In genomic region chr1:201154389-201155165, GRCh38 we compare ENCODE assay signal across 8 cellular contexts. TPM values are rescaled to one million over a fixed set of nuclear protein-coding genes. Genes with fewer than 3 reads are reported as not detected.
A peak's percentile ranks its signal among the peaks of the same experiment; 100 is the strongest.
DNase-seq lines count a peak whose midpoint lies in the region; ATAC-seq and TF ChIP-seq lines count a peak whose summit lies in the region.

TMEM9 (minus strand) TSS chr1:201154474; CDS start chr1:201153923, 551 bp downstream.

- H3K36me3 ChIP-seq in kidney epithelial cell (ENCODE audit: control insufficient read depth, insufficient read depth, low read length) = no peaks in the 10 kb centered on the region

- TF ChIP-seq CTCF in AG10803 (conservative IDR thresholded peaks at IDR 0.05; ENCODE audit: low read length) (no peak), chondrocyte (IDR thresholded peaks at IDR 0.05) (no peak), kidney epithelial cell (IDR thresholded peaks at IDR 0.05; ENCODE audit: insufficient read depth, low read length, poor library complexity, severe bottlenecking) (no peak)

- peak within 1 kb of the TSS; percentile 85 for H3K27ac Mint-ChIP-seq in activated CD4-positive, alpha-beta T cell treated with anti-CD3 and anti-CD28 coated beads for 36 hours
- peak within 1 kb of the TSS; percentile 69 for H3K27ac Mint-ChIP-seq in chondrocyte (ENCODE audit: unreplicated experiment)

- peaks cover 4% of the 10 kb centered on the region for H3K27me3 Mint-ChIP-seq in activated CD4-positive, alpha-beta T cell treated with anti-CD3 and anti-CD28 coated beads for 36 hours
- H3K27me3 Mint-ChIP-seq in chondrocyte (ENCODE audit: low read depth) = no peaks in the 10 kb centered on the region

- peak; percentile 91 for DNase-seq in AG10803 (ENCODE audit: low read depth)
- peak; percentile 52 for DNase-seq in NCI-H524 treated with DMSO at 0.1 percent for 48 hours (lab: John Stamatoyannopoulos, UW)
- DNase-seq in activated CD4-positive, alpha-beta T cell treated with anti-CD3 and anti-CD28 coated beads for 36 hours = peak; percentile 99
- DNase-seq in chondrocyte (ENCODE audit: low spot score) = no peak
- peak; percentile 65 for DNase-seq in kidney epithelial cell (ENCODE audit: low read depth)
- peak; percentile 98 for DNase-seq in stimulated activated CD4-positive, alpha-beta T cell treated with anti-CD3 and anti-CD28 coated beads, Interleukin-15, amount 100 ng/mL, for 24 hours

- POLR2A ChIA-PET in activated CD4-positive, alpha-beta T cell treated with anti-CD3 and anti-CD28 coated beads for 36 hours (lab: Charles Lee) = interaction anchor here (0.6 to 1.9 kb wide), 3 partner anchors 16 to 533 kb away, joined by 3 to 20 read pairs (median 6); no protein-coding TSS in a partner anchor

- no peaks in the 10 kb centered on the region for H3K9me3 Mint-ChIP-seq in activated CD4-positive, alpha-beta T cell treated with anti-CD3 and anti-CD28 coated beads for 36 hours (ENCODE audit: low read depth)
- H3K9me3 Mint-ChIP-seq in chondrocyte (ENCODE audit: low read depth) = no peaks in the 10 kb centered on the region

- peak; percentile 96 for ATAC-seq in GM19324 (IDR thresholded peaks at IDR 0.05; ENCODE audit: low FRiP score, unreplicated experiment)
- peak; percentile 98 for ATAC-seq in HG03460 (IDR thresholded peaks at IDR 0.05; ENCODE audit: unreplicated experiment)
- ATAC-seq in activated CD4-positive, alpha-beta T cell treated with anti-CD3 and anti-CD28 coated beads for 36 hours = peak; percentile 96

- CTCF ChIA-PET in activated CD4-positive, alpha-beta T cell treated with anti-CD3 and anti-CD28 coated beads for 36 hours (lab: Charles Lee) = interaction anchor here (0.7 to 4.5 kb wide), 6 partner anchors 10 to 68 kb away, joined by 3 to 34 read pairs (median 4); no protein-coding TSS in a partner anchor

- H3K4me3 ChIP-seq in AG10803 (ENCODE audit: low read length) (peak within 1 kb of the TSS; percentile 83), kidney epithelial cell (ENCODE audit: low read depth, low read length) (peak within 1 kb of the TSS; percentile 87)

- peaks cover 4% of the 10 kb centered on the region for H3K36me3 Mint-ChIP-seq in activated CD4-positive, alpha-beta T cell treated with anti-CD3 and anti-CD28 coated beads for 36 hours (ENCODE audit: low read depth)
- H3K36me3 Mint-ChIP-seq in chondrocyte (ENCODE audit: low read depth) = peaks cover 9% of the 10 kb centered on the region

- peak within 1 kb of the TSS; percentile 78 for H3K4me3 Mint-ChIP-seq in activated CD4-positive, alpha-beta T cell treated with anti-CD3 and anti-CD28 coated beads for 36 hours
- peak within 1 kb of the TSS; percentile 85 for H3K4me3 Mint-ChIP-seq in chondrocyte (ENCODE audit: unreplicated experiment)

- intact Hi-C loops in activated CD4-positive, alpha-beta T cell treated with anti-CD3 and anti-CD28 coated beads for 36 hours (cut with DNase I, micrococcal nuclease) = loop anchor here (1.0 kb wide), 6 partner anchors 16 to 801 kb away; partner anchors contain the start of genes CSRP1 (in 1 of the 2), KIF14 (in 1 of the 2) and TIMM17A (in 1 of the 2)

- no peaks in the 10 kb centered on the region for H3K27me3 ChIP-seq in kidney epithelial cell (ENCODE audit: control insufficient read depth, insufficient read depth, low read length)

- peaks cover 18% of the 10 kb centered on the region for H3K4me1 Mint-ChIP-seq in activated CD4-positive, alpha-beta T cell treated with anti-CD3 and anti-CD28 coated beads for 36 hours
- peaks cover 20% of the 10 kb centered on the region for H3K4me1 Mint-ChIP-seq in chondrocyte (ENCODE audit: low read depth)

RNA-seq across cellular contexts. Expression of gene TMEM9, which starts in this region (rescaled TPM):
- total RNA-seq in activated CD4-positive, alpha-beta T cell treated with anti-CD3 and anti-CD28 coated beads for 36 hours = 10 to 100 TPM; 15.7 to 27.2 TPM
- 56.9 to 57.3 TPM (median 57.2 TPM) in 3 replicates for total RNA-seq in chondrocyte
- 103 and 120 TPM in 2 replicates for total RNA-seq in kidney epithelial cell
